Comparison of ENCODE assay signal across 8 cellular contexts in genomic region chr11:693887-694562, GRCh38. TPM values are rescaled to one million over a fixed set of nuclear protein-coding genes. Genes with fewer than 3 reads are reported as not detected.
A peak's percentile ranks its signal among the peaks of the same experiment; 100 is the strongest.
DNase-seq lines count a peak whose midpoint lies in the region; TF ChIP-seq lines count a peak whose summit lies in the region.

No MANE protein-coding gene starts in this region.

- no peaks in the 10 kb centered on the region for H3K27me3 ChIP-seq in dorsolateral prefrontal cortex

- DNase-seq in DMS79 (lab: John Stamatoyannopoulos, UW) = peak; percentile 59
- DNase-seq in NCI-H345 (lab: John Stamatoyannopoulos, UW) = peak; percentile 68
- no peak for DNase-seq in dorsolateral prefrontal cortex
- no peak for DNase-seq in progenitor cell of endocrine pancreas (ENCODE audit: low spot score, unreplicated experiment)
- DNase-seq in NOMO-1 (lab: John Stamatoyannopoulos, UW; ENCODE audit: unreplicated experiment in 2 of 2) = no peak
- no peak for DNase-seq in activated effector memory CD4-positive, alpha-beta T cell treated with anti-CD3 and anti-CD28 coated beads, Interleukin-2, amount 50 U/mL, for 16 hours
- DNase-seq in HUDEP-2 (lab: John Stamatoyannopoulos, UW; ENCODE audit: unreplicated experiment in 76 of 76) = no peak
- no peak for DNase-seq in activated effector memory CD4-positive, alpha-beta T cell treated with Interleukin-2 at 50 U/mL for 16 hours

- H3K4me3 Mint-ChIP-seq in progenitor cell of endocrine pancreas (ENCODE audit: low read depth) = peak overlapping the region; percentile 66

- H3K4me1 Mint-ChIP-seq in progenitor cell of endocrine pancreas (ENCODE audit: low read depth) = peaks cover 13% of the 10 kb centered on the region

- peak overlapping the region in 58 of 59 donors; percentile 39 to 98 (median 91) for H3K4me3 ChIP-seq in dorsolateral prefrontal cortex

- TF ChIP-seq CTCF in dorsolateral prefrontal cortex (IDR thresholded peaks at IDR 0.05 in 54 of 56, conservative IDR thresholded peaks at IDR 0.05 in 2 of 56; ENCODE audit: low read depth in 1 of 56, partially characterized antibody in 56 of 56) = no peak
- TF ChIP-seq CTCF in progenitor cell of endocrine pancreas (IDR thresholded peaks at IDR 0.05; ENCODE audit: unreplicated experiment) = no peak

- intact Hi-C loops in dorsolateral prefrontal cortex (cut with DNase I) = loop anchor here in 1 of 2 donors (10.0 kb wide), 1 partner anchor 119 kb away; the partner anchor contains the start of gene PHRF1

- peak overlapping the region; percentile 91 for H3K27ac Mint-ChIP-seq in progenitor cell of endocrine pancreas

- no peaks in the 10 kb centered on the region for H3K9me3 Mint-ChIP-seq in progenitor cell of endocrine pancreas (ENCODE audit: low read depth)

- H3K36me3 Mint-ChIP-seq in progenitor cell of endocrine pancreas (ENCODE audit: insufficient read depth) = peaks cover 5% of the 10 kb centered on the region

- H3K27ac ChIP-seq in dorsolateral prefrontal cortex = peak overlapping the region in 52 of 59 donors; percentile 3 to 100 (median 86)

- no peaks in the 10 kb centered on the region for H3K27me3 Mint-ChIP-seq in progenitor cell of endocrine pancreas

RNA-seq across cellular contexts. Expression of gene DEAF1, which starts 1.0 kb away (rescaled TPM):
- total RNA-seq in dorsolateral prefrontal cortex (100 to 1,000 TPM in 119 of 120 experiments, 10 to 100 TPM in 1; 72.0 to 250 (median 144) TPM), progenitor cell of endocrine pancreas (49.2 and 57.0 TPM in 2 replicates)

RNA-seq across cellular contexts. Expression of gene TMEM80, which starts 1.6 kb away (rescaled TPM):
- total RNA-seq in dorsolateral prefrontal cortex = 10 to 100 TPM; 14.5 to 48.6 (median 27.2) TPM
- 29.4 and 32.6 TPM in 2 replicates for total RNA-seq in progenitor cell of endocrine pancreas

RNA-seq across cellular contexts. Expression of gene EPS8L2, which starts 12.0 kb away (rescaled TPM):
- 10 to 100 TPM; 10.3 to 57.6 (median 18.1) TPM for total RNA-seq in dorsolateral prefrontal cortex
- 100.0 and 111 TPM in 2 replicates for total RNA-seq in progenitor cell of endocrine pancreas

RNA-seq across cellular contexts. Expression of gene TALDO1, which starts 53.2 kb away (rescaled TPM):
- total RNA-seq in dorsolateral prefrontal cortex = 100 to 1,000 TPM in 96 of 120 experiments, 10 to 100 TPM in 24; 58.9 to 258 (median 114) TPM
- total RNA-seq in progenitor cell of endocrine pancreas = 112 and 120 TPM in 2 replicates

RNA-seq across cellular contexts. Expression of gene DRD4, which starts 57.0 kb away (rescaled TPM):
- total RNA-seq in dorsolateral prefrontal cortex (1 to 10 TPM in 111 of 120 experiments, under 1 TPM in 7, not detected in 2; 0.55 to 8.4 (median 3.0) TPM), progenitor cell of endocrine pancreas (1.1 and 2.7 TPM in 2 replicates)

Comparison
In these comparisons a context has a peak if more than half of its experiments do, and no peak if none do; other contexts are left out.
1. DNase-seq: peak in DMS79 (single experiment) and NCI-H345 (single experiment); none in dorsolateral prefrontal cortex (0 of 10), progenitor cell of endocrine pancreas (single experiment), NOMO-1 (0 of 2), activated effector memory CD4-positive, alpha-beta T cell treated with anti-CD3 and anti-CD28 coated beads, Interleukin-2, amount 50 U/mL, for 16 hours (single experiment), HUDEP-2 (0 of 76) and activated effector memory CD4-positive, alpha-beta T cell treated with Interleukin-2 at 50 U/mL for 16 hours (single experiment).